Comparison of ENCODE assay signal across 1 cellular context in the genomic region with DNA sequence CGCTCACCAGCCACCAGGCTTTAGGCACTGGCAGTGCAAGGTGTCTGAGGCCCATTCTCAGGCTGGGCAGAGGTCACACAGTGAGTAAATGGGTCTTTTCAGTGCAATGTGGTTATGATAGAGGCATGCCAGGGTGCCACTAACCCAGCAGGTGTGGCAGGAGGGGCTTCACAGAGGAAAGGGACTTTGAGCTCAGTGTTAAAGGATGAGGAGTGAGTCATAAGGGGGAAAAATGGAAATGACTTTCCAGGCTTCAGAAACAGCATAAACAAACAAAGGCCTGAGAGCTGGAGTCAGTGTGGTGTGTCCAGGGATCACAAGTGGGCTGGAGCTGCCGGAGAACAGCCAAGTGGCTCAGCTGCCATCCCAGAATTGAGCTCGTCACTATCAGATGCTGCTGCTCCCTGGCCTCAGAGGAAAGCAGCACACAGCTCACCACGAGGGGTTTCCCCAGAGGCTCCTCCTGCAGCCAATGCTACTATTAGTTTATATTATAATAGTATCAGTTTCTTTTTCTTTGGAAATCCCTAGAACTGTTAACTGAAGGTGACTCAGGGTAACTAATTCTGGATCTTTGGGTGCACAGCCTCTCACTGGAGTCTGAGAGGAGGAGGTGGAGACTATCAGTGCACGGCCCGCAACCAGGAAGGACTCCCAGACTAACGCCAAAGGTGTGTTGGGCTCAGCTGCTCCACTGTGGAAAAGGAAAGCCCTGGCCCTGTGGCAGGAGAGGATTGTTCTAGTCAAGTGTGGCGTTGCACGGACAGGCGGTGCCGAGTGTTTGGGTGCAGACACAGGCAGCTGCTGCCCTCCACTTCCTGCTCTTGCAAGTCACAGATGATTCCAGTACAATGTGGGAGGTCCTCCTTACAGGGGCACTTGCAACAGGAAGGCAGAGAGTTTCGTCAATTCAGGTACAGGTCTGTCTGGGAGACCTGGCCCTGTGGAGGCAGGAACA.
TF ChIP-seq lines count a peak whose summit lies in the region.

No MANE protein-coding gene starts in this region.

TF ChIP-seq in HepG2, 621 proteins besides CTCF, POLR2A, EP300 and RAD21 (continued from another document and continues in another):
- TF ChIP-seq, protein P1, sequence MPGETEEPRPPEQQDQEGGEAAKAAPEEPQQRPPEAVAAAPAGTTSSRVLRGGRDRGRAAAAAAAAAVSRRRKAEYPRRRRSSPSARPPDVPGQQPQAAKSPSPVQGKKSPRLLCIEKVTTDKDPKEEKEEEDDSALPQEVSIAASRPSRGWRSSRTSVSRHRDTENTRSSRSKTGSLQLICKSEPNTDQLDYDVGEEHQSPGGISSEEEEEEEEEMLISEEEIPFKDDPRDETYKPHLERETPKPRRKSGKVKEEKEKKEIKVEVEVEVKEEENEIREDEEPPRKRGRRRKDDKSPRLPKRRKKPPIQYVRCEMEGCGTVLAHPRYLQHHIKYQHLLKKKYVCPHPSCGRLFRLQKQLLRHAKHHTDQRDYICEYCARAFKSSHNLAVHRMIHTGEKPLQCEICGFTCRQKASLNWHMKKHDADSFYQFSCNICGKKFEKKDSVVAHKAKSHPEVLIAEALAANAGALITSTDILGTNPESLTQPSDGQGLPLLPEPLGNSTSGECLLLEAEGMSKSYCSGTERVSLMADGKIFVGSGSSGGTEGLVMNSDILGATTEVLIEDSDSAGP (CRISPR knock-in tag; IDR thresholded peaks at IDR 0.05; ENCODE audit: borderline replicate concordance) = no peak
- TF ChIP-seq, protein P2, sequence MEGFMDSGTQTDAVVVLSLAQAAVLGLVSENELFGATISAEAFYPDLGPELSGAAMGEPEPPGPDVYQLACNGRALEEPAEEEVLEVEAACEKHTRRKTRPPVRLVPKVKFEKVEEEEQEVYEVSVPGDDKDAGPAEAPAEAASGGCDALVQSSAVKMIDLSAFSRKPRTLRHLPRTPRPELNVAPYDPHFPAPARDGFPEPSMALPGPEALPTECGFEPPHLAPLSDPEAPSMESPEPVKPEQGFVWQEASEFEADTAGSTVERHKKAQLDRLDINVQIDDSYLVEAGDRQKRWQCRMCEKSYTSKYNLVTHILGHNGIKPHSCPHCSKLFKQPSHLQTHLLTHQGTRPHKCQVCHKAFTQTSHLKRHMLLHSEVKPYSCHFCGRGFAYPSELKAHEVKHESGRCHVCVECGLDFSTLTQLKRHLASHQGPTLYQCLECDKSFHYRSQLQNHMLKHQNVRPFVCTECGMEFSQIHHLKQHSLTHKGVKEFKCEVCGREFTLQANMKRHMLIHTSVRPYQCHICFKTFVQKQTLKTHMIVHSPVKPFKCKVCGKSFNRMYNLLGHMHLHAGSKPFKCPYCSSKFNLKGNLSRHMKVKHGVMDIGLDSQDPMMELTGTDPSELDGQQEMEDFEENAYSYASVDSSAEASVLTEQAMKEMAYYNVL (CRISPR knock-in tag; IDR thresholded peaks at IDR 0.05; ENCODE audit: borderline replicate concordance) = no peak
- TF ChIP-seq RXRA (CRISPR knock-in tag; IDR thresholded peaks at IDR 0.05) (0 out of 2 replicates have a peak, but pooled peaks have one; percentile 61), ATAD3A (CRISPR knock-in tag; IDR thresholded peaks at IDR 0.05) (peak; percentile 35; the same call in 1 of the 2 replicates), ZNF232 (CRISPR knock-in tag; IDR thresholded peaks at IDR 0.05; ENCODE audit: borderline replicate concordance) (peak; percentile 33; the same call in 1 of the 2 replicates), PRPF4 (IDR thresholded peaks at IDR 0.05; ENCODE audit: low read depth, low read length, poor library complexity, severe bottlenecking) (no peak), HNRNPH1 (optimal IDR thresholded peaks at IDR 0.05; ENCODE audit: low read depth, low read length) (no peak), ZBTB3 (CRISPR knock-in tag; IDR thresholded peaks at IDR 0.05; ENCODE audit: borderline replicate concordance, low read depth) (0 out of 2 replicates have a peak, but pooled peaks have one; percentile 54), HOXA5 (CRISPR knock-in tag; IDR thresholded peaks at IDR 0.05) (no peak), AHR (CRISPR knock-in tag; IDR thresholded peaks at IDR 0.05) (no peak), ZNF180 (CRISPR knock-in tag; IDR thresholded peaks at IDR 0.05; ENCODE audit: borderline replicate concordance, low read depth) (no peak), ZNF777 (CRISPR knock-in tag; IDR thresholded peaks at IDR 0.05) (no peak), NR2C2 (CRISPR knock-in tag; IDR thresholded peaks at IDR 0.05; ENCODE audit: borderline replicate concordance) (peak; percentile 48; the same call in 1 of the 2 replicates), ZFP41 (CRISPR knock-in tag; IDR thresholded peaks at IDR 0.05; ENCODE audit: borderline replicate concordance) (no peak), ZNF577 (CRISPR knock-in tag; IDR thresholded peaks at IDR 0.05; ENCODE audit: borderline replicate concordance, low read depth) (no peak), HOXA7 (CRISPR knock-in tag; IDR thresholded peaks at IDR 0.05) (no peak), ARNT (IDR thresholded peaks at IDR 0.05) (no peak), ZNF619 (CRISPR knock-in tag; IDR thresholded peaks at IDR 0.05) (no peak), ZNF430 (CRISPR knock-in tag; IDR thresholded peaks at IDR 0.05) (no peak), FOXA3 (CRISPR knock-in tag; IDR thresholded peaks at IDR 0.05) (peak; percentile 69), ZNF788 (CRISPR knock-in tag; IDR thresholded peaks at IDR 0.05; ENCODE audit: borderline replicate concordance) (0 out of 2 replicates have a peak, but pooled peaks have one; percentile 29), NFYB (CRISPR knock-in tag; IDR thresholded peaks at IDR 0.05) (no peak), HMG20A (CRISPR knock-in tag; IDR thresholded peaks at IDR 0.05; ENCODE audit: borderline replicate concordance) (peak; percentile 78; the same call in 1 of the 2 replicates), ZNF792 (CRISPR knock-in tag; IDR thresholded peaks at IDR 0.05) (no peak), ZNF563 (CRISPR knock-in tag; IDR thresholded peaks at IDR 0.05) (no peak), ZNF234 (CRISPR knock-in tag; conservative IDR thresholded peaks at IDR 0.05) (no peak), KDM5B (CRISPR knock-in tag; IDR thresholded peaks at IDR 0.05; ENCODE audit: borderline replicate concordance) (no peak), ZNF20 (CRISPR knock-in tag; IDR thresholded peaks at IDR 0.05) (no peak), ZSCAN12 (CRISPR knock-in tag; IDR thresholded peaks at IDR 0.05) (no peak), HMGA1 (CRISPR knock-in tag; conservative IDR thresholded peaks at IDR 0.05) (no peak), ZBTB20 (CRISPR knock-in tag; IDR thresholded peaks at IDR 0.05; ENCODE audit: borderline replicate concordance, low read depth) (0 out of 2 replicates have a peak, but pooled peaks have one; percentile 33), IRF2 (CRISPR knock-in tag; IDR thresholded peaks at IDR 0.05) (peak; percentile 45; the same call in 1 of the 2 replicates), DMAP1 (CRISPR knock-in tag; IDR thresholded peaks at IDR 0.05) (no peak; the same call in 1 of the 2 replicates), PCBP1 (IDR thresholded peaks at IDR 0.05; ENCODE audit: borderline replicate concordance, low read depth, low read length) (no peak), DR1 (CRISPR knock-in tag; IDR thresholded peaks at IDR 0.05) (no peak), ZNF530 (CRISPR knock-in tag; IDR thresholded peaks at IDR 0.05; ENCODE audit: low read depth) (no peak), ZNF644 (CRISPR knock-in tag; IDR thresholded peaks at IDR 0.05; ENCODE audit: low read depth) (no peak; the same call in 1 of the 2 replicates), ZNF337 (CRISPR knock-in tag; IDR thresholded peaks at IDR 0.05; ENCODE audit: borderline replicate concordance, low read depth) (no peak), ZFX (CRISPR knock-in tag; IDR thresholded peaks at IDR 0.05; ENCODE audit: low read depth) (peak; percentile 42; the same call in 1 of the 2 replicates)
- TF ChIP-seq, protein P3, sequence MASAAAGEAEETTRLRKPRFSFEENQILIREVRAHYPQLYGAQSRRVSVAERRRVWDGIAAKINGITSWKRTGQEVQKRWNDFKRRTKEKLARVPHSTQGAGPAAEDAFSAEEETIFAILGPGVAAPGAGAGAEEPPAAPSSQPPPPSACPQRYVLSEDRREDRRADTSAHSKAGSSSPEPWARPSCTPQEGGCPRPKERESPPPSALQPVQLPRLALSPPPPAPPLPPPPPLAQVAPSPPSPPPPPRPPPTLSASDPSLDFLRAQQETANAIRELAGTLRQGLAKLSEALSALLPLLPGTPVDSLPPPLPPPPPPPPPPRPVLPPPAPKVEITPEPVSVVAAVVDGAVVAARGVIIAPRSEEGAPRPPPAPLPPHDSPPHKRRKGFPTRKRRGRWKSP (CRISPR knock-in tag; IDR thresholded peaks at IDR 0.05) = no peak
- TF ChIP-seq, protein P4, sequence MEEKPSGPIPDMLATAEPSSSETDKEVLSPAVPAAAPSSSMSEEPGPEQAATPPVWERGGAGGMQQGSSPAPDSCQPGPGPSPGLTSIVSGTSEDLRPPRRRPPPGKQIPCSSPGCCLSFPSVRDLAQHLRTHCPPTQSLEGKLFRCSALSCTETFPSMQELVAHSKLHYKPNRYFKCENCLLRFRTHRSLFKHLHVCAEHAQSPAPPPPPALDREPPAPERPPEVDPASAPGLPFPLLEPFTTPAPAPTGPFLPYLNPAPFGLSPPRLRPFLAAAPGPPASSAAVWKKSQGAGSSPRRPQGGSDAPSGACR (CRISPR knock-in tag; IDR thresholded peaks at IDR 0.05) = no peak
- TF ChIP-seq, protein P5, sequence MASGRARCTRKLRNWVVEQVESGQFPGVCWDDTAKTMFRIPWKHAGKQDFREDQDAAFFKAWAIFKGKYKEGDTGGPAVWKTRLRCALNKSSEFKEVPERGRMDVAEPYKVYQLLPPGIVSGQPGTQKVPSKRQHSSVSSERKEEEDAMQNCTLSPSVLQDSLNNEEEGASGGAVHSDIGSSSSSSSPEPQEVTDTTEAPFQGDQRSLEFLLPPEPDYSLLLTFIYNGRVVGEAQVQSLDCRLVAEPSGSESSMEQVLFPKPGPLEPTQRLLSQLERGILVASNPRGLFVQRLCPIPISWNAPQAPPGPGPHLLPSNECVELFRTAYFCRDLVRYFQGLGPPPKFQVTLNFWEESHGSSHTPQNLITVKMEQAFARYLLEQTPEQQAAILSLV (CRISPR knock-in tag; IDR thresholded peaks at IDR 0.05; ENCODE audit: borderline replicate concordance) = no peak; the same call in 1 of the 2 replicates
- TF ChIP-seq, protein P6, sequence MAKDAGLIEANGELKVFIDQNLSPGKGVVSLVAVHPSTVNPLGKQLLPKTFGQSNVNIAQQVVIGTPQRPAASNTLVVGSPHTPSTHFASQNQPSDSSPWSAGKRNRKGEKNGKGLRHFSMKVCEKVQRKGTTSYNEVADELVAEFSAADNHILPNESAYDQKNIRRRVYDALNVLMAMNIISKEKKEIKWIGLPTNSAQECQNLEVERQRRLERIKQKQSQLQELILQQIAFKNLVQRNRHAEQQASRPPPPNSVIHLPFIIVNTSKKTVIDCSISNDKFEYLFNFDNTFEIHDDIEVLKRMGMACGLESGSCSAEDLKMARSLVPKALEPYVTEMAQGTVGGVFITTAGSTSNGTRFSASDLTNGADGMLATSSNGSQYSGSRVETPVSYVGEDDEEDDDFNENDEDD (CRISPR knock-in tag; IDR thresholded peaks at IDR 0.05; ENCODE audit: borderline replicate concordance) = no peak
- TF ChIP-seq, protein P7, sequence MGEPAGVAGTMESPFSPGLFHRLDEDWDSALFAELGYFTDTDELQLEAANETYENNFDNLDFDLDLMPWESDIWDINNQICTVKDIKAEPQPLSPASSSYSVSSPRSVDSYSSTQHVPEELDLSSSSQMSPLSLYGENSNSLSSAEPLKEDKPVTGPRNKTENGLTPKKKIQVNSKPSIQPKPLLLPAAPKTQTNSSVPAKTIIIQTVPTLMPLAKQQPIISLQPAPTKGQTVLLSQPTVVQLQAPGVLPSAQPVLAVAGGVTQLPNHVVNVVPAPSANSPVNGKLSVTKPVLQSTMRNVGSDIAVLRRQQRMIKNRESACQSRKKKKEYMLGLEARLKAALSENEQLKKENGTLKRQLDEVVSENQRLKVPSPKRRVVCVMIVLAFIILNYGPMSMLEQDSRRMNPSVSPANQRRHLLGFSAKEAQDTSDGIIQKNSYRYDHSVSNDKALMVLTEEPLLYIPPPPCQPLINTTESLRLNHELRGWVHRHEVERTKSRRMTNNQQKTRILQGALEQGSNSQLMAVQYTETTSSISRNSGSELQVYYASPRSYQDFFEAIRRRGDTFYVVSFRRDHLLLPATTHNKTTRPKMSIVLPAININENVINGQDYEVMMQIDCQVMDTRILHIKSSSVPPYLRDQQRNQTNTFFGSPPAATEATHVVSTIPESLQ (CRISPR knock-in tag; conservative IDR thresholded peaks at IDR 0.05) = no peak
- TF ChIP-seq, protein P8, sequence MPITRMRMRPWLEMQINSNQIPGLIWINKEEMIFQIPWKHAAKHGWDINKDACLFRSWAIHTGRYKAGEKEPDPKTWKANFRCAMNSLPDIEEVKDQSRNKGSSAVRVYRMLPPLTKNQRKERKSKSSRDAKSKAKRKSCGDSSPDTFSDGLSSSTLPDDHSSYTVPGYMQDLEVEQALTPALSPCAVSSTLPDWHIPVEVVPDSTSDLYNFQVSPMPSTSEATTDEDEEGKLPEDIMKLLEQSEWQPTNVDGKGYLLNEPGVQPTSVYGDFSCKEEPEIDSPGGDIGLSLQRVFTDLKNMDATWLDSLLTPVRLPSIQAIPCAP (CRISPR knock-in tag; IDR thresholded peaks at IDR 0.05; ENCODE audit: low read depth) = no peak
- TF ChIP-seq, protein P9, sequence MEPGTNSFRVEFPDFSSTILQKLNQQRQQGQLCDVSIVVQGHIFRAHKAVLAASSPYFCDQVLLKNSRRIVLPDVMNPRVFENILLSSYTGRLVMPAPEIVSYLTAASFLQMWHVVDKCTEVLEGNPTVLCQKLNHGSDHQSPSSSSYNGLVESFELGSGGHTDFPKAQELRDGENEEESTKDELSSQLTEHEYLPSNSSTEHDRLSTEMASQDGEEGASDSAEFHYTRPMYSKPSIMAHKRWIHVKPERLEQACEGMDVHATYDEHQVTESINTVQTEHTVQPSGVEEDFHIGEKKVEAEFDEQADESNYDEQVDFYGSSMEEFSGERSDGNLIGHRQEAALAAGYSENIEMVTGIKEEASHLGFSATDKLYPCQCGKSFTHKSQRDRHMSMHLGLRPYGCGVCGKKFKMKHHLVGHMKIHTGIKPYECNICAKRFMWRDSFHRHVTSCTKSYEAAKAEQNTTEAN (CRISPR knock-in tag; conservative IDR thresholded peaks at IDR 0.05) = no peak
- TF ChIP-seq, protein P10, sequence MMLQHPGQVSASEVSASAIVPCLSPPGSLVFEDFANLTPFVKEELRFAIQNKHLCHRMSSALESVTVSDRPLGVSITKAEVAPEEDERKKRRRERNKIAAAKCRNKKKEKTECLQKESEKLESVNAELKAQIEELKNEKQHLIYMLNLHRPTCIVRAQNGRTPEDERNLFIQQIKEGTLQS (CRISPR knock-in tag; IDR thresholded peaks at IDR 0.05) = peak; percentile 86
- TF ChIP-seq, protein P11, sequence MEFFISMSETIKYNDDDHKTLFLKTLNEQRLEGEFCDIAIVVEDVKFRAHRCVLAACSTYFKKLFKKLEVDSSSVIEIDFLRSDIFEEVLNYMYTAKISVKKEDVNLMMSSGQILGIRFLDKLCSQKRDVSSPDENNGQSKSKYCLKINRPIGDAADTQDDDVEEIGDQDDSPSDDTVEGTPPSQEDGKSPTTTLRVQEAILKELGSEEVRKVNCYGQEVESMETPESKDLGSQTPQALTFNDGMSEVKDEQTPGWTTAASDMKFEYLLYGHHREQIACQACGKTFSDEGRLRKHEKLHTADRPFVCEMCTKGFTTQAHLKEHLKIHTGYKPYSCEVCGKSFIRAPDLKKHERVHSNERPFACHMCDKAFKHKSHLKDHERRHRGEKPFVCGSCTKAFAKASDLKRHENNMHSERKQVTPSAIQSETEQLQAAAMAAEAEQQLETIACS (CRISPR knock-in tag; IDR thresholded peaks at IDR 0.05) = no peak
